ENCODE assay signal across 17 cellular contexts in the genomic region with DNA sequence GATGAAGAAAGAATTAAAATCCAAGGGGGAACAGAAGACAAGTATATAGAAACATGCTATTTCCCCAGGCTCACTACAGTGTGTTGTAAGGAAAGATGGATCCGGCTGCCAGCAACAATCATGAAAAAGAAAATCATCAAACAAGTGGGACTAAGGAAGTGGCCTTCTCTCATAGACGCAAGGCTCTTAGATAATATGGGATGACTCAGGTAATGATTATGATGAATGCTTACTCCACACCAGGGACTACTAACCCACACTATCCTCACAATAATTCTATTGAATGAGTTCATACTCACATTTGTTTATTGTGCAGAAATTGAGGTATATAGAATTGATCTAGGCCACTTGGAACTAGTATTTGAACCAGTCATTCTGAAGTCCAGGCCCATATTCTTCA.
"Had no signal": no experiment of that assay in that cellular context is flagged by ENCODE, and none has a peak within 500 bp of the region (broad histone marks: within the 10 kb centered on the region; RNA-seq: fewer than 3 reads in every experiment).

No MANE protein-coding gene starts in this region.

- H3K27me3 Mint-ChIP-seq: activated CD4-positive, alpha-beta memory T cell treated with anti-CD3 and anti-CD28 coated beads, Interleukin-2, amount 10 ng/mL, durations not matched to agents 7 days and 5 days had no signal

- DNase-seq: activated CD4-positive, alpha-beta memory T cell treated with anti-CD3 and anti-CD28 coated beads, Interleukin-2, amount 10 ng/mL, durations not matched to agents 7 days and 5 days; activated effector memory CD4-positive, alpha-beta T cell treated with Interleukin-2 at 50 U/mL for 16 hours; activated T-cell treated with anti-CD3 and anti-CD28 coated beads, Interleukin-2, amount 50 U/mL, for 4 hours; amniotic stem cell; body of pancreas; cortex of kidney; effector CD8-positive, alpha-beta T cell; naive B cell; ovary; right lobe of liver; stimulated activated naive CD8-positive, alpha-beta T cell treated with anti-CD3 and anti-CD28 coated beads, Interleukin-15, Interleukin-2, amounts not matched to agents 100 U/mL and 50 U/mL, for 24 hours; transverse colon had no signal

- H3K27ac Mint-ChIP-seq: activated CD4-positive, alpha-beta memory T cell treated with anti-CD3 and anti-CD28 coated beads, Interleukin-2, amount 10 ng/mL, durations not matched to agents 7 days and 5 days; activated naive CD4-positive, alpha-beta T cell treated with anti-CD3 and anti-CD28 coated beads, Interleukin-2, amount 50 U/mL, for 24 hours; naive B cell; neural progenitor cell had no signal

- H3K27ac ChIP-seq: body of pancreas, gastroesophageal sphincter, neural progenitor cell, ovary, right lobe of liver, transverse colon, vagina, VCaP had no signal

- ATAC-seq: activated T-cell treated with anti-CD3 and anti-CD28 coated beads, Interleukin-2, amount 50 U/mL, for 4 hours; body of pancreas; gastroesophageal sphincter; right lobe of liver; stimulated activated naive CD8-positive, alpha-beta T cell treated with anti-CD3 and anti-CD28 coated beads, Interleukin-15, Interleukin-2, amounts not matched to agents 100 U/mL and 50 U/mL, for 24 hours had no signal

- H3K36me3 Mint-ChIP-seq: activated naive CD4-positive, alpha-beta T cell treated with anti-CD3 and anti-CD28 coated beads, Interleukin-2, amount 50 U/mL, for 24 hours; naive B cell; neural progenitor cell had no signal

- H3K4me1 ChIP-seq: gastroesophageal sphincter, neural progenitor cell, right lobe of liver, transverse colon, vagina had no signal

- H3K9me3 ChIP-seq: body of pancreas, gastroesophageal sphincter, ovary, right lobe of liver, transverse colon, vagina had no signal

- H3K4me3 Mint-ChIP-seq: activated CD4-positive, alpha-beta memory T cell treated with anti-CD3 and anti-CD28 coated beads, Interleukin-2, amount 10 ng/mL, durations not matched to agents 7 days and 5 days; activated naive CD4-positive, alpha-beta T cell treated with anti-CD3 and anti-CD28 coated beads, Interleukin-2, amount 50 U/mL, for 24 hours; activated T-cell treated with anti-CD3 and anti-CD28 coated beads, Interleukin-2, amount 50 U/mL, for 4 hours; naive B cell; neural progenitor cell had no signal

- H3K27me3 ChIP-seq: body of pancreas, gastroesophageal sphincter, neural progenitor cell, ovary, right lobe of liver, transverse colon, vagina had no signal

- H3K4me1 Mint-ChIP-seq: activated CD4-positive, alpha-beta memory T cell treated with anti-CD3 and anti-CD28 coated beads, Interleukin-2, amount 10 ng/mL, durations not matched to agents 7 days and 5 days; activated naive CD4-positive, alpha-beta T cell treated with anti-CD3 and anti-CD28 coated beads, Interleukin-2, amount 50 U/mL, for 24 hours; naive B cell had no signal
